ENCODE assay signal across 13 cellular contexts in the genomic region with DNA sequence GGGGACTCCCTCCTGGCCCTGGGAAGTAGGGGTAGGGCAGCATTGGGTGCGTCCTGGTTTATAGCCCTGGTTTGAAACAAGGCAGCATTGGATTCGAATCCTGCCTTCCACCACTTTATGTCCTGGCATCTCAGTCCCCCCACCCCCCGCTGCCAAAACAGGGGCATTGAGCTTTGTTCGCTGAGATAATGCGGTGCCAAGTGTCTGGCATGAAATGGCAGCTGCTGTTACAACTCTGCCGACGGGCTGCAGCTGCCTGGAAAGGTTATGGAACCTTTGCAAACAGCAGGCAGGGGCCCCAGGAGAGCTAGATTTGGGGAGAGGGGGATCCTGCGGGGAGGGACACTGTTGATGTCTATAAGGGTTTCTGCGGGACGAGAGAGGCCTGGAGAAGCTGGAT. TPM values are rescaled to one million over a fixed set of nuclear protein-coding genes. Genes with fewer than 3 reads are reported as not detected.
DNase-seq lines count a peak whose midpoint lies in the region; ATAC-seq and TF ChIP-seq lines count a peak whose summit lies in the region.
"Had no signal": no experiment of that assay in that cellular context is flagged by ENCODE, and none has a peak within 500 bp of the region (broad histone marks: within the 10 kb centered on the region; RNA-seq: fewer than 3 reads in every experiment).

No MANE protein-coding gene starts in this region.

- no peaks in the 10 kb centered on the region for H3K9me2 ChIP-seq in Karpas-422 (replicated peaks; ENCODE audit: insufficient read depth, low read length)

- no peak overlapping the region for H3K14ac ChIP-seq in trophoblast cell (ENCODE audit: low read length)

- WGBS in trophoblast cell (ENCODE audit: extremely low coverage, insufficient coverage, insufficient read length): no CpG with 5 or more reads among the region's 10 CpGs

- H3K79me2 ChIP-seq in trophoblast cell (ENCODE audit: control insufficient read depth, insufficient read depth, low read length, poor library complexity): peaks cover 7% of the 10 kb centered on the region
- no peaks in the 10 kb centered on the region for H3K79me2 ChIP-seq in Karpas-422 (ENCODE audit: low read length)

- no peak overlapping the region for H4K12ac ChIP-seq in trophoblast cell (ENCODE audit: low read depth, low read length)

- DNase-seq in RWPE1 (ENCODE audit: low spot score) (no peak), fibroblast of villous mesenchyme (ENCODE audit: low read depth) (no peak), trophoblast cell (no peak), SKM-1 (lab: John Stamatoyannopoulos, UW; ENCODE audit: unreplicated experiment) (no peak), Karpas-422 (no peak)
- DNase-seq: activated naive CD8-positive, alpha-beta T cell treated with anti-CD3 and anti-CD28 coated beads for 36 hours; cerebellar nuclear complex; left lung; NCI-H1092; PC-3 had no signal

- no peaks in the 10 kb centered on the region for H3K9me3 ChIP-seq in BLaER1 treated with 17β-estradiol and CSF1 and Interleukin-3, amounts not matched to agents 10 nM and 100 nM (replicated peaks in 1 of 11)
- peaks cover 2% of the 10 kb centered on the region for H3K9me3 ChIP-seq in trophoblast cell (ENCODE audit: insufficient read depth, low read depth, low read length)
- H3K9me3 ChIP-seq in Karpas-422 (ENCODE audit: low read length): no peaks in the 10 kb centered on the region
- H3K9me3 ChIP-seq: left lung had no signal

- ATAC-seq in GM21717 (IDR thresholded peaks at IDR 0.05; ENCODE audit: unreplicated experiment): no peak
- no peak for ATAC-seq in GM21786 (IDR thresholded peaks at IDR 0.05; ENCODE audit: unreplicated experiment)
- ATAC-seq: left lung, PC-3 had no signal

- H4K20me1 ChIP-seq in BLaER1 treated with 17β-estradiol and CSF1 and Interleukin-3, amounts not matched to agents 10 nM and 100 nM: peaks cover 4 to 64% (median 37%) of the 10 kb centered on the region in 11 experiments; a peak in 19 of 22 replicates
- H4K20me1 ChIP-seq in Karpas-422 (ENCODE audit: insufficient read depth, low read depth, low read length): no peaks in the 10 kb centered on the region

- H4K8ac ChIP-seq in trophoblast cell (ENCODE audit: low read depth, low read length): no peak overlapping the region

- H3K27ac ChIP-seq in BLaER1 treated with 17β-estradiol and CSF1 and Interleukin-3, amounts not matched to agents 10 nM and 100 nM: no peak overlapping the region
- peak overlapping the region; percentile 88 for H3K27ac ChIP-seq in RWPE1
- no peak overlapping the region for H3K27ac ChIP-seq in trophoblast cell (ENCODE audit: low read depth, low read length)
- H3K27ac ChIP-seq in Karpas-422 (ENCODE audit: low read length): no peak overlapping the region
- H3K27ac ChIP-seq: left lung had no signal

- peak overlapping the region in 3 of 10 experiments; percentile 91 to 98 (median 96); a peak in 2 of 20 replicates for H3K4me3 ChIP-seq in BLaER1 treated with 17β-estradiol and CSF1 and Interleukin-3, amounts not matched to agents 10 nM and 100 nM
- H3K4me3 ChIP-seq in fibroblast of villous mesenchyme (ENCODE audit: low read depth, low read length) (peak overlapping the region; percentile 86), trophoblast cell (ENCODE audit: low read depth, low read length) (no peak overlapping the region), Karpas-422 (ENCODE audit: low read length) (no peak overlapping the region)

- H3K4ac ChIP-seq in trophoblast cell (ENCODE audit: low read depth, low read length): no peak overlapping the region

- no peak overlapping the region for H4K91ac ChIP-seq in trophoblast cell (ENCODE audit: low read depth, low read length)

- H2AFZ ChIP-seq in trophoblast cell (ENCODE audit: insufficient read depth, low read length, poor library complexity) (no peak overlapping the region), Karpas-422 (ENCODE audit: low read length) (no peak overlapping the region)

- peaks cover 39 to 52% (median 47%) of the 10 kb centered on the region in 10 experiments for H3K4me1 ChIP-seq in BLaER1 treated with 17β-estradiol and CSF1 and Interleukin-3, amounts not matched to agents 10 nM and 100 nM
- H3K4me1 ChIP-seq in trophoblast cell (ENCODE audit: control insufficient read depth in 1 of 2, insufficient read depth in 2 of 2, low read length in 2 of 2) (peaks cover 13 to 17% of the 10 kb centered on the region in 2 experiments), Karpas-422 (ENCODE audit: low read length) (peaks cover 11% of the 10 kb centered on the region)

- no peak overlapping the region for H2AK5ac ChIP-seq in trophoblast cell (ENCODE audit: low read length)

- H3K9ac ChIP-seq in BLaER1 treated with 17β-estradiol and CSF1 and Interleukin-3, amounts not matched to agents 10 nM and 100 nM: peak overlapping the region in 9 of 11 experiments; percentile 5 to 100 (median 94); a peak in 11 of 22 replicates
- peak overlapping the region; percentile 23 for H3K9ac ChIP-seq in trophoblast cell (ENCODE audit: low read length)
- H3K9ac ChIP-seq in Karpas-422 (ENCODE audit: low read length): no peak overlapping the region

- H3K36me3 ChIP-seq in BLaER1 treated with 17β-estradiol and CSF1 and Interleukin-3, amounts not matched to agents 10 nM and 100 nM: peaks cover 6 to 31% (median 20%) of the 10 kb centered on the region in 11 experiments; a peak in 15 of 22 replicates
- H3K36me3 ChIP-seq in trophoblast cell (ENCODE audit: control insufficient read depth in 1 of 2, insufficient read depth in 2 of 2, low read length in 2 of 2) (peaks cover 10 to 14% of the 10 kb centered on the region in 2 experiments), Karpas-422 (ENCODE audit: insufficient read depth, low read length) (no peaks in the 10 kb centered on the region)

- POLR2A ChIA-PET in RWPE1 (lab: Yijun Ruan, JAX; ENCODE audit: low non-redundant PET): interaction anchor here (0.7 kb wide), 1 partner anchor 223 kb away, joined by 10 read pairs; no protein-coding TSS in a partner anchor

- peak overlapping the region; percentile 89 to 99 (median 97); a peak in 20 of 22 replicates for H3K4me2 ChIP-seq in BLaER1 treated with 17β-estradiol and CSF1 and Interleukin-3, amounts not matched to agents 10 nM and 100 nM
- H3K4me2 ChIP-seq in trophoblast cell (ENCODE audit: low read length) (no peak overlapping the region), Karpas-422 (ENCODE audit: low read depth, low read length, poor library complexity, severe bottlenecking) (no peak overlapping the region)

- no peak overlapping the region for H2BK5ac ChIP-seq in trophoblast cell (ENCODE audit: low read depth, low read length, poor library complexity)

- H2BK12ac ChIP-seq in trophoblast cell (ENCODE audit: low read length): no peak overlapping the region

- H3K79me1 ChIP-seq in trophoblast cell (ENCODE audit: low read length): peaks cover 7% of the 10 kb centered on the region

- no peak overlapping the region for H2BK120ac ChIP-seq in trophoblast cell (ENCODE audit: insufficient read depth, low read length, poor library complexity)

- TF ChIP-seq CTCF in RWPE1 (conservative IDR thresholded peaks at IDR 0.05; ENCODE audit: low read depth) (no peak), fibroblast of villous mesenchyme (IDR thresholded peaks at IDR 0.05; ENCODE audit: insufficient read depth, low read depth, low read length) (no peak)

- no peak overlapping the region for H3K18ac ChIP-seq in trophoblast cell (ENCODE audit: low read length)

- no peaks in the 10 kb centered on the region for H3K27me3 ChIP-seq in BLaER1 treated with 17β-estradiol and CSF1 and Interleukin-3, amounts not matched to agents 10 nM and 100 nM
- H3K27me3 ChIP-seq in trophoblast cell (ENCODE audit: insufficient read depth, low read length): no peaks in the 10 kb centered on the region
- no peaks in the 10 kb centered on the region for H3K27me3 ChIP-seq in Karpas-422 (ENCODE audit: low read length)
- H3K27me3 ChIP-seq: left lung had no signal

- CTCF ChIA-PET in RWPE1 (lab: Yijun Ruan, JAX): interaction anchor here (0.9 kb wide), 1 partner anchor 27 kb away, joined by 3 read pairs; no protein-coding TSS in a partner anchor

- H3K23ac ChIP-seq in trophoblast cell (ENCODE audit: low read length): no peak overlapping the region

RNA-seq across cellular contexts. Expression of a gene that starts 1.9 kb away (rescaled TPM):
- total RNA-seq in fibroblast of villous mesenchyme: 45.4 and 54.4 TPM in 2 replicates
- polyA plus RNA-seq in trophoblast cell (2013): 18.5 and 19.5 TPM in 2 replicates
- total RNA-seq in Karpas-422 (2014; rRNA removed; shearing (Covaris generic); ENCODE audit: low replicate concordance): 6.0 and 8.3 TPM in 2 replicates

RNA-seq across cellular contexts. Expression of a gene that starts 2.2 kb away (rescaled TPM):
- total RNA-seq in fibroblast of villous mesenchyme: 64.3 and 94.1 TPM in 2 replicates
- 58.3 and 60.4 TPM in 2 replicates for polyA plus RNA-seq in trophoblast cell (2013)
- total RNA-seq in Karpas-422 (2014; rRNA removed; shearing (Covaris generic); ENCODE audit: low replicate concordance): 26.1 and 53.7 TPM in 2 replicates

RNA-seq across cellular contexts. Expression of a gene that starts 34.2 kb away (rescaled TPM):
- total RNA-seq in fibroblast of villous mesenchyme: 28.9 and 34.1 TPM in 2 replicates
- 6.8 and 7.2 TPM in 2 replicates for polyA plus RNA-seq in trophoblast cell (2013)
- 17.5 and 24.9 TPM in 2 replicates for total RNA-seq in Karpas-422 (2014; rRNA removed; shearing (Covaris generic); ENCODE audit: low replicate concordance)

Comparison
In these comparisons a context has a peak if more than half of its experiments do, and no peak if none do; other contexts are left out.
1. H3K4me2 ChIP-seq: peak in BLaER1 treated with 17β-estradiol and CSF1 and Interleukin-3, amounts not matched to agents 10 nM and 100 nM (11 of 11); none in trophoblast cell (single experiment) and Karpas-422 (single experiment).